In the genomic region with DNA sequence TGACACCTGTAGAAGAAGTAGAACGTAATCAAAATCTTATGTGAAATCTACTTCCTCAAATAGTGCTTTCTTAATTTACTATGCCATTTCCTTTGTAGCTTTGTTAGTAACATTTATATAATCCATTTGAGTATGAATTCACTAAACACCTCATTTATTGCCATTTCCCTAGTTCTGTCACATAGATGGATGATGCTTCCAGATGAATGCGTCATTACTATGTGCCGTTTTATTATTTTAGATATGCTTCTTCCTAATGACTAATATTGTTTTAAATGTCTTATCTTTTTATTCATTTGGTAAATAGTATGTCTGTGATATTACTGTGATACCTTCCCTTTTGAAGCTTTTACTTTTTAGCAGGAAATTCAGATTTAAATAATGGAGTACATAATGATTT, we compare ENCODE assay signal across 27 cellular contexts.
"Had no signal": no experiment of that assay in that cellular context is flagged by ENCODE, and none has a peak within 500 bp of the region (broad histone marks: within the 10 kb centered on the region; RNA-seq: fewer than 3 reads in every experiment).

No MANE protein-coding gene starts in this region.

- H3K4me1 Mint-ChIP-seq: activated naive CD4-positive, alpha-beta T cell treated with anti-CD3 and anti-CD28 coated beads, Interleukin-2, amount 50 U/mL, for 24 hours had no signal

- H3K4me3 ChIP-seq: ascending aorta, SJCRH30 had no signal

- ATAC-seq: activated CD8-positive, alpha-beta T cell treated with anti-CD3 and anti-CD28 coated beads, Interleukin-2, amount 10 ng/mL, durations not matched to agents 7 days and 5 days; Panc1; Right ventricle myocardium inferior had no signal

- H3K27ac Mint-ChIP-seq: activated CD8-positive, alpha-beta T cell treated with anti-CD3 and anti-CD28 coated beads, Interleukin-2, amount 10 ng/mL, durations not matched to agents 7 days and 5 days; activated naive CD4-positive, alpha-beta T cell treated with anti-CD3 and anti-CD28 coated beads, Interleukin-2, amount 50 U/mL, for 24 hours; activated T-helper 1 cell treated with anti-CD3 and anti-CD28 coated beads, Interleukin-12 subunit alpha, Interleukin-12 subunit beta, Interleukin-2, Interleukin-4 antibody, amounts not matched to agents 30 ng/mL and 10 ng/mL and 1 ng/mL, durations not matched to agents 14 hours and 24 hours and 36 hours; brain had no signal

- H3K9me3 Mint-ChIP-seq: activated T-helper 1 cell treated with anti-CD3 and anti-CD28 coated beads, Interleukin-12 subunit alpha, Interleukin-12 subunit beta, Interleukin-2, Interleukin-4 antibody, amounts not matched to agents 30 ng/mL and 10 ng/mL and 1 ng/mL, durations not matched to agents 14 hours and 24 hours and 36 hours had no signal

- H3K27me3 ChIP-seq: ascending aorta, SJCRH30 had no signal

- H3K27me3 Mint-ChIP-seq: activated naive CD4-positive, alpha-beta T cell treated with anti-CD3 and anti-CD28 coated beads, Interleukin-2, amount 50 U/mL, for 24 hours had no signal

- H3K36me3 ChIP-seq: ascending aorta, SJCRH30, WERI-Rb-1 had no signal

- DNase-seq: activated CD4-positive, alpha-beta T cell treated with anti-CD3 and anti-CD28 coated beads for 4 hours; activated CD8-positive, alpha-beta memory T cell treated with anti-CD3 and anti-CD28 coated beads, Interleukin-2, amount 50 U/mL, for 48 hours; activated CD8-positive, alpha-beta T cell treated with anti-CD3 and anti-CD28 coated beads, Interleukin-2, amount 10 ng/mL, durations not matched to agents 7 days and 5 days; activated effector memory CD4-positive, alpha-beta T cell treated with Interleukin-2 at 50 U/mL for 16 hours; activated naive CD4-positive, alpha-beta T cell; activated T-cell treated with anti-CD3 and anti-CD28 coated beads, Interleukin-2, amount 50 U/mL, for 1 hour; amniotic stem cell; cerebellar nuclear complex; MM.1S; NCI-H1105; NCI-H1436; NCI-H1694 treated with DMSO at 0.1 percent for 48 hours; NCI-H2029 treated with DMSO at 0.1 percent for 48 hours; NCI-H510A treated with DMSO at 0.1 percent for 48 hours; NK-92 treated with Interleukin-12 subunit alpha and Interleukin-12 subunit beta, amount 100 ng/mL, for 24 hours; OCI-M1; RPMI8226; SJCRH30; SK-N-SH; T-helper 1 cell; WERI-Rb-1 had no signal

- H3K27ac ChIP-seq: ascending aorta, SJCRH30, WERI-Rb-1 had no signal

- H3K4me3 Mint-ChIP-seq: activated CD8-positive, alpha-beta T cell treated with anti-CD3 and anti-CD28 coated beads, Interleukin-2, amount 10 ng/mL, durations not matched to agents 7 days and 5 days; activated naive CD4-positive, alpha-beta T cell treated with anti-CD3 and anti-CD28 coated beads, Interleukin-2, amount 50 U/mL, for 24 hours; activated T-helper 1 cell treated with anti-CD3 and anti-CD28 coated beads, Interleukin-12 subunit alpha, Interleukin-12 subunit beta, Interleukin-2, Interleukin-4 antibody, amounts not matched to agents 30 ng/mL and 10 ng/mL and 1 ng/mL, durations not matched to agents 14 hours and 24 hours and 36 hours; brain had no signal
